ENCODE assay signal across 1 cellular context in genomic region chr7:135678612-135679575, GRCh38.
TF ChIP-seq lines count a peak whose summit lies in the region.

No MANE protein-coding gene starts in this region.

TF ChIP-seq in IMR-90, 13 proteins besides CTCF, POLR2A, EP300 and RAD21:
- TF ChIP-seq MAFK (IDR thresholded peaks at IDR 0.05; ENCODE audit: low read depth, low read length) = no peak
- no peak for TF ChIP-seq CHD1 (IDR thresholded peaks at IDR 0.05; ENCODE audit: low read depth, low read length)
- TF ChIP-seq SMC3 (IDR thresholded peaks at IDR 0.05; ENCODE audit: low read depth, low read length) = no peak
- no peak for TF ChIP-seq RFX5 (IDR thresholded peaks at IDR 0.05; ENCODE audit: low read depth, low read length)
- TF ChIP-seq MAZ (IDR thresholded peaks at IDR 0.05; ENCODE audit: borderline replicate concordance, low read depth, low read length) = no peak
- TF ChIP-seq FOS (IDR thresholded peaks at IDR 0.05; ENCODE audit: low read depth, low read length) = no peak
- no peak for TF ChIP-seq USF2 (IDR thresholded peaks at IDR 0.05; ENCODE audit: low read depth, low read length)
- no peak for TF ChIP-seq NFE2L2 (IDR thresholded peaks at IDR 0.05; ENCODE audit: low read depth, low read length)
